Comparison of ENCODE assay signal across 8 cellular contexts in the genomic region with DNA sequence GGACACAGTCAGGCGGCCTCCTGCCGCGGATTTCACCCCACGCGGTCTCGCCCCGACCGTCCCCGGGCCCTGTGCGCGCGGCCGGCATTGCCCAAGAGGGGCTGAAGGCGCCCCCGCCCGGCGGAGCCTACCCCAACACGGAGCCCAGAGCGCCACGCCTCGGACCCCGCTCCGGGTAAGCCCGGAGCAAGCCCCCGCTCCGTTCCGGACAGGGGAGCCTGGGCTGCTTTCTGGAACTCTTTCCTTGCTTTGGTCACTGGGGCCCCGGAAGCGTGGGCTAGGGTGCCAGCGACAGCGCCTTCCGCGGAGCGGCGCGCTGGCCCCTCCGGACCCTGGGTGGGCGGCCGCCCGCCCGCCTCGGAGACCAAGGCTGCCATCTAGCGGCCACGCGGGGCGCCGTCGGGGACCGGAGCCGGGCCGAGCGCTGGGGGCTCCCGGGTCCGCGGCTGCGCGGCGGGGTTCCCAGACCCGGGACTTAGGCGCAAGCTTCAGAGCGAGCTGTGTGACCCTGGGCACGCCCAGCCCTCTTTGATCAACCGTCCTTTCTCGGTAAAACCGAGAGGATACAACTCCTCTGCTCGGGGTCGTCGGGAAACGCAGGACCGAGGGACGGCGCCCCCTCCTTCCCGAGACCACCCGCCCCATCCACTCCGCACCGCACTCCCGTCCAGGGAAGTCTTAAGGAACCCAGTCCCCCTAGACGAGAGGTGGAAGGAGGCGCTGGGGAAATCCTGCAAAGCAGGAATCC. TPM values are rescaled to one million over a fixed set of nuclear protein-coding genes. Genes with fewer than 3 reads are reported as not detected.
A peak's percentile ranks its signal among the peaks of the same experiment; 100 is the strongest.
DNase-seq lines count a peak whose midpoint lies in the region; ATAC-seq and TF ChIP-seq lines count a peak whose summit lies in the region.

No MANE protein-coding gene starts in this region.

- peaks cover 60% of the 10 kb centered on the region for H3K27me3 ChIP-seq in brain microvascular endothelial cell (replicated peaks)

- TF ChIP-seq CTCF in brain microvascular endothelial cell (IDR thresholded peaks at IDR 0.05; ENCODE audit: low read depth, low read length, missing control alignments) = peak; percentile 37

- intact Hi-C loops in left colon (cut with DNase I, micrococcal nuclease) = loop anchor here in 1 of 2 donors (10.0 kb wide), 1 partner anchor 213 kb away; no protein-coding TSS in a partner anchor

- H3K4me3 ChIP-seq in brain microvascular endothelial cell (ENCODE audit: low read depth, low read length) = peak overlapping the region; percentile 24

- in situ Hi-C loops in brain microvascular endothelial cell (cut with HindIII; ENCODE audit: low pct_ligation_motif_present, low sequenced_read_pairs) = loop anchor here (25.0 kb wide), 1 partner anchor 781 kb away; a partner anchor contains a TSS

- H3K27ac ChIP-seq in brain microvascular endothelial cell = no peak overlapping the region

- H3K36me3 ChIP-seq in brain microvascular endothelial cell (replicated peaks) = no peaks in the 10 kb centered on the region

- DNase-seq in DMS79 treated with DMSO at 0.1 percent for 48 hours (lab: John Stamatoyannopoulos, UW) (peak; percentile 18), DMS79 (lab: John Stamatoyannopoulos, UW) (no peak), T-helper 1 cell (peak in 3 of 5 donors; percentile 15 to 34 (median 29)), brain microvascular endothelial cell (no peak), left colon (peak in 1 of 2 donors; percentile 31), RPMI8226 (no peak), GM19240 (ENCODE audit: insufficient read length, low spot score) (no peak)
- DNase-seq in stimulated activated CD8-positive, alpha-beta memory T cell treated with anti-CD3 and anti-CD28 coated beads, Interleukin-12 subunit alpha, Interleukin-12 subunit beta, amount 100 ng/mL, for 4 hours (ENCODE audit: low read depth) = peak; percentile 25

- peak; percentile 62 for ATAC-seq in left colon

RNA-seq across cellular contexts. Expression of a gene that starts 41.4 kb away (rescaled TPM):
- 10 to 100 TPM; 30.7 to 37.9 TPM for total RNA-seq in left colon

RNA-seq across cellular contexts. Expression of a gene that starts 55.0 kb away (rescaled TPM):
- 10 to 100 TPM; 32.7 to 39.3 TPM for total RNA-seq in left colon

Comparison
In these comparisons a context has a peak if more than half of its experiments do, and no peak if none do; other contexts are left out.
1. DNase-seq: peak in DMS79 treated with DMSO at 0.1 percent for 48 hours (single experiment), T-helper 1 cell (3 of 5) and stimulated activated CD8-positive, alpha-beta memory T cell treated with anti-CD3 and anti-CD28 coated beads, Interleukin-12 subunit alpha, Interleukin-12 subunit beta, amount 100 ng/mL, for 4 hours (single experiment); none in DMS79 (single experiment), brain microvascular endothelial cell (single experiment), RPMI8226 (single experiment) and GM19240 (single experiment).